In genomic region chr11:34905666-34906065, GRCh38 we compare ENCODE assay signal across 20 cellular contexts.
"Had no signal": no experiment of that assay in that cellular context is flagged by ENCODE, and none has a peak within 500 bp of the region (broad histone marks: within the 10 kb centered on the region; RNA-seq: fewer than 3 reads in every experiment).

No MANE protein-coding gene starts in this region.

- H3K27me3 ChIP-seq: esophagus squamous epithelium, neural progenitor cell, sigmoid colon, spleen, testis, tibial artery had no signal

- H3K27ac ChIP-seq: coronary artery, esophagus squamous epithelium, neural progenitor cell, parathyroid adenoma, sigmoid colon, skin epidermis, spleen, testis, tibial artery had no signal

- H3K4me3 ChIP-seq: coronary artery, esophagus squamous epithelium, lung, neural progenitor cell, sigmoid colon, skin epidermis, spleen, testis, tibial artery had no signal

- DNase-seq: dermis blood vessel endothelial cell; effector memory CD4-positive, alpha-beta T cell; erythroblast; esophagus squamous epithelium; foreskin melanocyte; kidney; naive thymus-derived CD4-positive, alpha-beta T cell; right cardiac atrium; sigmoid colon; spleen; stimulated activated CD4-positive, alpha-beta T cell treated with anti-CD3 and anti-CD28 coated beads, Interleukin-4, amount 100 ng/mL, for 4 hours; stimulated activated naive CD8-positive, alpha-beta T cell treated with anti-CD3 and anti-CD28 coated beads, Interleukin-15, Interleukin-2, amounts not matched to agents 100 U/mL and 50 U/mL, for 24 hours; substantia nigra; testis; tibial artery had no signal

- H3K4me2 ChIP-seq: neural progenitor cell had no signal

- H3K9me3 ChIP-seq: testis had no signal

- H3K4me1 ChIP-seq: neural progenitor cell, sigmoid colon, tibial artery had no signal

- H3K36me3 ChIP-seq: neural progenitor cell, sigmoid colon had no signal

- H3K9ac ChIP-seq: neural progenitor cell, parathyroid adenoma had no signal

- H2AFZ ChIP-seq: neural progenitor cell, parathyroid adenoma had no signal
